In the genomic region with DNA sequence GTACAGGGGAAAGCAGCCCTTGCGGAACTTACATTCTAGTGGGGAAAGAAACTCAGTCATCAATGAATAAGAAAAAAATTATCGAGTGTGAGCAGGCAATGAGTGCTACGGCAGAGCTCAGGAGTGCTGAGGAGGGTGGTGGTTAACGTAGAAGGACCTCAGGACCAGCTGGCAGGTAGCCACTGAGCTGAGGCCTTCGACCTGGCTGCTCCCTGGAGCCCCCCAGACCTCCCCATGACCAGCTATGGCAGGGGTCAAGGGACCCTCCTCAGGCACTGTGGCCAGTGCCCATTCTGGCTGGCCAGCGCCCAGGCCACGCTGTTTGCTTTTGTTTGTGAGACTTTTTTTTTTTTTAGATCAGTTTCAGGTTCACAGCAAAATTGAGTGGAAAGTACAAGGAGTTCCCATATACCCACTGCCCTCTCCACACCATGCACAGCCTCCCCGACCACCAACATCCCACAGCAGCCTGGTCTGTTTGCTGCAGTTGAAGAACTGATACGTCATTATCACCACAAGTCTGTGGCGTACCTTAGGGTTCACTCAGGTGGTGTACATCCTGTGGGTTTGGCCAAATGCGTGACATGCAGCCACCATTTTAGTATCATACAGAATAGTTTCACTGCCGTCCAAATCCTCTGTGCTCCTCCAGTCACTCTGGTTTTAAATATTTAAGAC, we compare ENCODE assay signal across 15 cellular contexts. TPM values are rescaled to one million over a fixed set of nuclear protein-coding genes. Genes with fewer than 3 reads are reported as not detected.
DNase-seq lines count a peak whose midpoint lies in the region; ATAC-seq lines count a peak whose summit lies in the region.
"Had no signal": no experiment of that assay in that cellular context is flagged by ENCODE, and none has a peak within 500 bp of the region (broad histone marks: within the 10 kb centered on the region; RNA-seq: fewer than 3 reads in every experiment).

No MANE protein-coding gene starts in this region.

- CTCF ChIA-PET in activated CD8-positive, alpha-beta memory T cell treated with anti-CD3 and anti-CD28 coated beads, Interleukin-2, amount 10 ng/mL, durations not matched to agents 7 days and 5 days (lab: Charles Lee), result interaction anchor here (1.0 to 3.6 kb wide), 9 partner anchors 8 to 313 kb away, joined by 3 to 30 read pairs (median 4); partner anchors contain the start of genes DHCR24 and TTC22

- no peaks in the 10 kb centered on the region for H3K27me3 Mint-ChIP-seq in activated CD8-positive, alpha-beta memory T cell treated with anti-CD3 and anti-CD28 coated beads, Interleukin-2, amount 10 ng/mL, durations not matched to agents 7 days and 5 days
- H3K27me3 Mint-ChIP-seq in central memory CD8-positive, alpha-beta T cell, result no peaks in the 10 kb centered on the region
- H3K27me3 Mint-ChIP-seq: activated naive CD4-positive, alpha-beta T cell treated with anti-CD3 and anti-CD28 coated beads, Interleukin-2, amount 50 U/mL, for 24 hours; CD8-positive, alpha-beta memory T cell had no signal

- ATAC-seq in activated CD8-positive, alpha-beta memory T cell treated with anti-CD3 and anti-CD28 coated beads, Interleukin-2, amount 10 ng/mL, durations not matched to agents 7 days and 5 days, result peak; percentile 75
- ATAC-seq in HG02852 (IDR thresholded peaks at IDR 0.05; ENCODE audit: unreplicated experiment) (peak; percentile 52), sciatic nerve (no peak)
- peak; percentile 67 for ATAC-seq in central memory CD8-positive, alpha-beta T cell (replicated peaks; ENCODE audit: extremely low read depth, poor library complexity, severe bottlenecking)
- ATAC-seq: HCT116 had no signal

- peak overlapping the region; percentile 84 for H3K27ac Mint-ChIP-seq in activated CD8-positive, alpha-beta memory T cell treated with anti-CD3 and anti-CD28 coated beads, Interleukin-2, amount 10 ng/mL, durations not matched to agents 7 days and 5 days
- no peak overlapping the region for H3K27ac Mint-ChIP-seq in central memory CD8-positive, alpha-beta T cell (ENCODE audit: low read depth)
- H3K27ac Mint-ChIP-seq: activated naive CD4-positive, alpha-beta T cell treated with anti-CD3 and anti-CD28 coated beads, Interleukin-2, amount 50 U/mL, for 24 hours had no signal

- H3K4me3 Mint-ChIP-seq in activated CD8-positive, alpha-beta memory T cell treated with anti-CD3 and anti-CD28 coated beads, Interleukin-2, amount 10 ng/mL, durations not matched to agents 7 days and 5 days, result peak overlapping the region; percentile 31
- no peak overlapping the region for H3K4me3 Mint-ChIP-seq in central memory CD8-positive, alpha-beta T cell
- H3K4me3 Mint-ChIP-seq: activated naive CD4-positive, alpha-beta T cell treated with anti-CD3 and anti-CD28 coated beads, Interleukin-2, amount 50 U/mL, for 24 hours had no signal

- H3K9me3 Mint-ChIP-seq in activated CD8-positive, alpha-beta memory T cell treated with anti-CD3 and anti-CD28 coated beads, Interleukin-2, amount 10 ng/mL, durations not matched to agents 7 days and 5 days (ENCODE audit: low read depth), result no peaks in the 10 kb centered on the region
- H3K9me3 Mint-ChIP-seq in central memory CD8-positive, alpha-beta T cell, result no peaks in the 10 kb centered on the region
- H3K9me3 Mint-ChIP-seq: activated naive CD4-positive, alpha-beta T cell treated with anti-CD3 and anti-CD28 coated beads, Interleukin-2, amount 50 U/mL, for 24 hours; CD8-positive, alpha-beta memory T cell had no signal

- DNase-seq in activated CD8-positive, alpha-beta memory T cell treated with anti-CD3 and anti-CD28 coated beads, Interleukin-2, amount 10 ng/mL, durations not matched to agents 7 days and 5 days, result peak; percentile 90
- no peak for DNase-seq in activated CD8-positive, alpha-beta memory T cell treated with anti-CD3 and anti-CD28 coated beads, Interleukin-2, amount 50 U/mL, for 4 hours
- DNase-seq in central memory CD8-positive, alpha-beta T cell (ENCODE audit: low spot score in 2 of 2), result no peak
- DNase-seq in sciatic nerve (ENCODE audit: low spot score), result peak; percentile 42
- no peak for DNase-seq in RKO (ENCODE audit: low spot score)
- no peak for DNase-seq in OCI-M2 (lab: John Stamatoyannopoulos, UW; ENCODE audit: unreplicated experiment)
- no peak for DNase-seq in SK-N-DZ (ENCODE audit: low spot score)
- DNase-seq: activated CD4-positive, alpha-beta T cell treated with anti-CD3 and anti-CD28 coated beads, Interleukin-2, amount 50 U/mL, for 48 hours; foreskin fibroblast; NCI-H187 had no signal

- peaks cover 70% of the 10 kb centered on the region for H3K4me1 Mint-ChIP-seq in activated CD8-positive, alpha-beta memory T cell treated with anti-CD3 and anti-CD28 coated beads, Interleukin-2, amount 10 ng/mL, durations not matched to agents 7 days and 5 days
- peaks cover 20% of the 10 kb centered on the region for H3K4me1 Mint-ChIP-seq in central memory CD8-positive, alpha-beta T cell

- no peaks in the 10 kb centered on the region for H3K36me3 Mint-ChIP-seq in activated CD8-positive, alpha-beta memory T cell treated with anti-CD3 and anti-CD28 coated beads, Interleukin-2, amount 10 ng/mL, durations not matched to agents 7 days and 5 days
- H3K36me3 Mint-ChIP-seq in central memory CD8-positive, alpha-beta T cell (ENCODE audit: insufficient read depth), result no peaks in the 10 kb centered on the region
- H3K36me3 Mint-ChIP-seq: activated naive CD4-positive, alpha-beta T cell treated with anti-CD3 and anti-CD28 coated beads, Interleukin-2, amount 50 U/mL, for 24 hours; CD8-positive, alpha-beta memory T cell had no signal

- intact Hi-C loops in sciatic nerve (cut with DNase I), result no loop called here

RNA-seq across cellular contexts. Expression of gene TTC22, which starts 11.8 kb away (rescaled TPM):
- total RNA-seq in activated CD8-positive, alpha-beta memory T cell treated with anti-CD3 and anti-CD28 coated beads, Interleukin-2, amount 10 ng/mL, durations not matched to agents 7 days and 5 days, result 10 to 100 TPM in 1 of 2 experiments, 1 to 10 TPM in 1; 9.1 to 17.9 TPM
- total RNA-seq in sciatic nerve, result 0.36 TPM
- polyA plus RNA-seq in SK-N-DZ (2014; cell fraction: cytosol; rRNA removed), result 0.07 TPM in 1 of 2 replicates, not detected in the other
- polyA plus RNA-seq in SK-N-DZ (2014; cell fraction: nucleus; rRNA removed), result 0.05 TPM in 1 of 2 replicates, not detected in the other
- total RNA-seq: skeletal muscle tissue had no signal

RNA-seq across cellular contexts. Expression of gene PARS2, which starts 48.6 kb away (rescaled TPM):
- total RNA-seq in activated CD8-positive, alpha-beta memory T cell treated with anti-CD3 and anti-CD28 coated beads, Interleukin-2, amount 10 ng/mL, durations not matched to agents 7 days and 5 days, result 1 to 10 TPM; 5.0 to 6.4 TPM
- total RNA-seq in sciatic nerve, result 3.6 TPM
- polyA plus RNA-seq in SK-N-DZ (2014; cell fraction: cytosol; rRNA removed), result 5.8 and 7.8 TPM in 2 replicates
- 1.7 and 1.8 TPM in 2 replicates for polyA plus RNA-seq in SK-N-DZ (2014; cell fraction: nucleus; rRNA removed)

Comparison
In these comparisons a context has a peak if more than half of its experiments do, and no peak if none do; other contexts are left out.
1. DNase-seq: peak in activated CD8-positive, alpha-beta memory T cell treated with anti-CD3 and anti-CD28 coated beads, Interleukin-2, amount 10 ng/mL, durations not matched to agents 7 days and 5 days (single experiment) and sciatic nerve (single experiment); none in activated CD8-positive, alpha-beta memory T cell treated with anti-CD3 and anti-CD28 coated beads, Interleukin-2, amount 50 U/mL, for 4 hours (single experiment), central memory CD8-positive, alpha-beta T cell (0 of 2), RKO (single experiment), OCI-M2 (single experiment) and SK-N-DZ (single experiment).